8 cellular contexts compared by ENCODE assay signal in genomic region chr16:67028555-67029248, GRCh38. TPM values are rescaled to one million over a fixed set of nuclear protein-coding genes. Genes with fewer than 3 reads are reported as not detected.
A peak's percentile ranks its signal among the peaks of the same experiment; 100 is the strongest.
DNase-seq lines count a peak whose midpoint lies in the region; ATAC-seq and TF ChIP-seq lines count a peak whose summit lies in the region.

TSS of gene CBFB (plus strand) at chr16:67029149. CDS start at chr16:67029408, 259 bp downstream.

- H3K27me3 ChIP-seq in thoracic aorta (replicated peaks; ENCODE audit: insufficient read depth) = no peaks in the 10 kb centered on the region

- peak within 1 kb of the TSS; percentile 82 for H3K4me3 ChIP-seq in GM08714 (ENCODE audit: low read length)
- H3K4me3 ChIP-seq in HFF-Myc (replicated peaks; ENCODE audit: low read depth, low read length) = peak within 1 kb of the TSS; percentile 76
- H3K4me3 ChIP-seq in thoracic aorta = peak within 1 kb of the TSS; percentile 89

- H3K4me3 Mint-ChIP-seq in activated naive CD8-positive, alpha-beta T cell = peak within 1 kb of the TSS; percentile 92
- H3K4me3 Mint-ChIP-seq in glutamatergic neuron (ENCODE audit: unreplicated experiment) = peak within 1 kb of the TSS; percentile 90
- H3K4me3 Mint-ChIP-seq in osteocyte (ENCODE audit: unreplicated experiment) = peak within 1 kb of the TSS; percentile 88

- H3K27ac Mint-ChIP-seq in activated naive CD8-positive, alpha-beta T cell = peak within 1 kb of the TSS; percentile 91
- H3K27ac Mint-ChIP-seq in glutamatergic neuron (ENCODE audit: unreplicated experiment) = peak within 1 kb of the TSS; percentile 77
- H3K27ac Mint-ChIP-seq in osteocyte (ENCODE audit: unreplicated experiment) = peak within 1 kb of the TSS; percentile 95

- no peaks in the 10 kb centered on the region for H3K27me3 Mint-ChIP-seq in activated naive CD8-positive, alpha-beta T cell
- H3K27me3 Mint-ChIP-seq in glutamatergic neuron (ENCODE audit: unreplicated experiment) (peaks cover 4% of the 10 kb centered on the region), osteocyte (ENCODE audit: unreplicated experiment) (no peaks in the 10 kb centered on the region)

- DNase-seq in HFF-Myc (ENCODE audit: extremely low read depth, low read depth) = peak; percentile 52
- peak; percentile 49 for DNase-seq in NCI-H1048 (lab: John Stamatoyannopoulos, UW)
- peak; percentile 88 for DNase-seq in SKM-1 treated with dmso at 0.1 percent for 144 hours (lab: John Stamatoyannopoulos, UW; ENCODE audit: unreplicated experiment)
- peak; percentile 93 for DNase-seq in glutamatergic neuron
- peak; percentile 97 for DNase-seq in osteocyte (ENCODE audit: extremely low spot score, unreplicated experiment)
- peak; percentile 69 for DNase-seq in thoracic aorta (ENCODE audit: low spot score)

- peaks cover 8% of the 10 kb centered on the region for H3K36me3 ChIP-seq in thoracic aorta

- peak within 1 kb of the TSS; percentile 96 to 98 for H3K27ac ChIP-seq in thoracic aorta

- peaks cover 48% of the 10 kb centered on the region for H3K4me1 Mint-ChIP-seq in activated naive CD8-positive, alpha-beta T cell (ENCODE audit: low read depth)
- H3K4me1 Mint-ChIP-seq in glutamatergic neuron (ENCODE audit: low read depth, unreplicated experiment) (peaks cover 16% of the 10 kb centered on the region), osteocyte (ENCODE audit: unreplicated experiment) (peaks cover 30% of the 10 kb centered on the region)

- H3K9me3 ChIP-seq in thoracic aorta = no peaks in the 10 kb centered on the region

- ATAC-seq in thoracic aorta (ENCODE audit: insufficient number of reproducible peaks, low FRiP score, low read depth) = peak; percentile 56

- no peak for TF ChIP-seq CTCF in HFF-Myc (IDR thresholded peaks at IDR 0.05; ENCODE audit: low read depth, low read length, missing control alignments)
- no peak for TF ChIP-seq CTCF in glutamatergic neuron (IDR thresholded peaks at IDR 0.05; ENCODE audit: partially characterized antibody, unreplicated experiment)
- no peak for TF ChIP-seq CTCF in osteocyte (IDR thresholded peaks at IDR 0.05)
- TF ChIP-seq CTCF in thoracic aorta (IDR thresholded peaks at IDR 0.05) = no peak

- peaks cover 17 to 38% of the 10 kb centered on the region in 2 donors for H3K4me1 ChIP-seq in thoracic aorta (ENCODE audit: control insufficient read depth in 1 of 2, low read depth in 2 of 2)

- H3K9me3 Mint-ChIP-seq in activated naive CD8-positive, alpha-beta T cell (ENCODE audit: low read depth) = no peaks in the 10 kb centered on the region
- peaks cover 6% of the 10 kb centered on the region for H3K9me3 Mint-ChIP-seq in glutamatergic neuron (ENCODE audit: unreplicated experiment)
- no peaks in the 10 kb centered on the region for H3K9me3 Mint-ChIP-seq in osteocyte (ENCODE audit: unreplicated experiment)

- H3K36me3 Mint-ChIP-seq in activated naive CD8-positive, alpha-beta T cell = peaks cover 6% of the 10 kb centered on the region
- no peaks in the 10 kb centered on the region for H3K36me3 Mint-ChIP-seq in glutamatergic neuron (ENCODE audit: unreplicated experiment)
- peaks cover 3% of the 10 kb centered on the region for H3K36me3 Mint-ChIP-seq in osteocyte (ENCODE audit: unreplicated experiment)

RNA-seq across cellular contexts. Expression of gene CBFB, which starts in this region (rescaled TPM):
- 168 TPM for total RNA-seq in glutamatergic neuron (ENCODE audit: unreplicated experiment)
- 75.2 and 88.3 TPM in 2 replicates for total RNA-seq in osteocyte
- 10 to 100 TPM; 28.3 to 79.7 TPM for total RNA-seq in thoracic aorta

Comparison
In these comparisons a context has a peak if more than half of its experiments do, and no peak if none do; other contexts are left out.
1. Peak in every context shown above with its lines: DNase-seq, ATAC-seq, H3K4me3 ChIP-seq and H3K27ac ChIP-seq.